1 cellular context compared by ENCODE assay signal in the genomic region with DNA sequence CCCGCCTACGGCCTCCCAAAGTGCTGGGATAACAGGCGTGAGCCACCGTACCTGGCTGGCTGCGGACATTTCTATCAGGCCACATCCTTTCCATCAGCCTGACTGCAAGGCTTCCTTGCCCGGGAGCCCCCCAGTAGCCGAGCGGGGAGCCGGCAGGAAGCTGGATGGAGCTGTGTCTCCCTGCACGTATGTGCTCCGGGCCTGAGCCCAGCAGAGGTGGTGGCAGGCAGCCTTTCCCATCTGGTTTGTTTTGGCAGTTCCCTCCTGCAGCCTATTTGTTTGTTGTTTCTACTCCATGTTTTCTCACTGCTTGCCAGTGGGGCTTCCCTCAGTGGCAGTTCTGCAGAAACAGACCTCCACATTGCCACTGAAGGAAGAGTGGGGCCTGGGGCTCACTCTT.
TF ChIP-seq lines count a peak whose summit lies in the region.

No MANE protein-coding gene starts in this region.

TF ChIP-seq in IMR-90, 13 proteins besides CTCF, POLR2A, EP300 and RAD21:
- no peak for TF ChIP-seq RFX5 (IDR thresholded peaks at IDR 0.05; ENCODE audit: low read depth, low read length)
- TF ChIP-seq CEBPB (IDR thresholded peaks at IDR 0.05; ENCODE audit: low read depth, low read length): no peak
